ENCODE assay signal across 13 cellular contexts in the genomic region with DNA sequence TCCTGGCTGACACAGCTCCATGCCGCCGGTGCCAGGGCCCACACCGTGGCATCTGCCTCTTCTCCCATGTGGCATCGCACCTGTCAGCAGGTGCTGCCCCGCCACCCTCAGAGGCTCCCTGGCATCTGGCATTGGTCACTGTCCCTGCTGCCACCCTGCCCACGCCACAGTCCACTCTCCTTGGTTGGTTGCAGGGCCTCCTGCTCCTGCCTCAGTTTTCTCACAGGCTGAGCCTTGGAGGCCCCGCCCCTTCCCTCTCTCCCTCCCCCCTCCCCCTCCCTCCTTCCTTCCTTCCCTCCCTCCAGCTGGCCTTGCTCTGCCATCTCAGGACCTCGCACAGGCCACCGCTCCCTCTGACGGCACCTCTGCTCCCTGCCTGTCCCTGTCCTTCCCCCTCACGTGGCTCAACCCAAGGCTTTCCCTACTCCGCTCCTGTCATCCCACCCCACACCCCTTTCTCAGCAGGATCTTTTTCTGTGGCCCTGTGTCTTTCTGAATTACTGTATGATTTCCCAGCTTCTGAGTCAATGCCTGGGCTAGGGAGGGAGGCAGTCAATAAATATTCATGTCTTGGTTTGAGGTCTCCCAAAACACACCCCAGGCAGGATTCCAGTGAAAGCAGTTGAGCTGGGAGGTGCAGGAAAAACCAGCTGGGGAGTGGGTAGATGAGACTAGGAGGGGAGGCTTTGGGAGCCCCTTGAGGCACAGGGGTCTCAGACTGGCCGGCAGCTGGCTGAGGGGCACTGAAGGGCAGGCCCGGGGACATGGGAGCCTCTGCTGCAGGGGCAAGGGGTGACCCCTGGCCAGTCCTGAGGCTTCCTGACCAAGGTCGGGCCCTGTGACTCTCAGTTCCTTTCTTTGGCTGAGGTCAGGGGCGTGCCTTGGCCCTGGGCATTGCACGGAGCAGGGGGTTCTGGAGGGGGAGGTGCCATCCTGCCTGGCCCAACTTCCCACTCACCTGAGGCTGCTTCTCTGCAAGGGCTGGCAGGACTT.
DNase-seq lines count a peak whose midpoint lies in the region; ATAC-seq, FAIRE-seq and TF ChIP-seq lines count a peak whose summit lies in the region.
"Had no signal": no experiment of that assay in that cellular context is flagged by ENCODE, and none has a peak within 500 bp of the region (broad histone marks: within the 10 kb centered on the region; RNA-seq: fewer than 3 reads in every experiment).

No MANE protein-coding gene starts in this region.

- peaks cover 4% of the 10 kb centered on the region for H3K27me3 Mint-ChIP-seq in nephron progenitor cell (ENCODE audit: low read depth, poor library complexity)

- 27 to 43% (median 38%) methylated on average over 11 to 17 of the region's 17 CpGs for WGBS in adrenal gland, 4 donors

- no peak for FAIRE-seq in kidney (lab: Jason Lieb, UNC)
- FAIRE-seq: K562 had no signal

- H3K36me3 ChIP-seq in adrenal gland (replicated peaks in 1 of 2) (no peaks in the 10 kb centered on the region), kidney (ENCODE audit: control insufficient read depth in 1 of 2, insufficient read depth in 2 of 2, low read length in 2 of 2) (no peaks in the 10 kb centered on the region), gastrocnemius medialis (no peaks in the 10 kb centered on the region)
- H3K36me3 ChIP-seq: neutrophil had no signal

- DNase-seq in CD1c-positive myeloid dendritic cell (ENCODE audit: extremely low spot score) (peak; percentile 59), adrenal gland (peak; percentile 81 to 95 (median 91)), kidney (peak; percentile 80), gastrocnemius medialis (no peak), GM13976 (ENCODE audit: low spot score) (no peak), nephron progenitor cell (no peak), NCI-H2171 treated with DMSO at 0.1 percent for 48 hours (lab: John Stamatoyannopoulos, UW) (no peak)
- no peak for DNase-seq in stimulated activated CD4-positive, alpha-beta T cell treated with anti-CD3 and anti-CD28 coated beads, Interleukin-4, amount 100 ng/mL, for 4 hours
- DNase-seq: activated CD4-positive, alpha-beta T cell treated with anti-CD3 and anti-CD28 coated beads, Interleukin-2, amount 50 U/mL, for 1 hour; NCI-H1694 treated with DMSO at 0.1 percent for 48 hours; NK-92 treated with Interleukin-12 subunit alpha and Interleukin-12 subunit beta, amount 100 ng/mL, for 24 hours had no signal

- peaks cover 14 to 33% of the 10 kb centered on the region in 2 donors for H3K4me1 ChIP-seq in adrenal gland (replicated peaks in 1 of 2)
- H3K4me1 ChIP-seq in kidney (ENCODE audit: control insufficient read depth in 1 of 2, insufficient read depth in 1 of 2, low read depth in 1 of 2, low read length in 2 of 2), result peaks cover 9 to 28% of the 10 kb centered on the region in 2 donors
- peaks cover 36 to 40% of the 10 kb centered on the region in 2 donors for H3K4me1 ChIP-seq in gastrocnemius medialis

- H3K9ac ChIP-seq in kidney (ENCODE audit: low read length in 2 of 2), result no peak overlapping the region

- H3K4me1 Mint-ChIP-seq in nephron progenitor cell, result peaks cover 50% of the 10 kb centered on the region

- no peak overlapping the region for H3K4me3 Mint-ChIP-seq in nephron progenitor cell

- H3K9me3 ChIP-seq in adrenal gland (replicated peaks in 1 of 3) (peaks cover 0 to 3% (median 0%) of the 10 kb centered on the region in 3 donors), kidney (ENCODE audit: control insufficient read depth in 1 of 2, low read length in 2 of 2) (peaks cover 0 to 8% of the 10 kb centered on the region in 2 donors), gastrocnemius medialis (peaks cover 0 to 5% (median 0%) of the 10 kb centered on the region in 3 donors)
- H3K9me3 ChIP-seq: neutrophil had no signal

- TF ChIP-seq POLR2A in adrenal gland (IDR thresholded peaks at IDR 0.05) (peak in 1 of 2 donors; percentile 30), gastrocnemius medialis (IDR thresholded peaks at IDR 0.05) (no peak)

- ATAC-seq in gastrocnemius medialis, result no peak
- ATAC-seq: K562 had no signal

- intact Hi-C loops in adrenal gland (cut with DNase I), result no loop called here
- intact Hi-C loops in kidney (cut with DNase I), result no loop called here
- intact Hi-C loops in gastrocnemius medialis (cut with DNase I; ENCODE audit: low total_unique reads), result loop anchor here (5.0 kb wide), 1 partner anchor 228 kb away; the partner anchor contains the start of gene PWWP2B

- H3K27ac Mint-ChIP-seq in nephron progenitor cell, result no peak overlapping the region

- no peaks in the 10 kb centered on the region for H3K27me3 ChIP-seq in adrenal gland
- H3K27me3 ChIP-seq in gastrocnemius medialis, result no peaks in the 10 kb centered on the region
- H3K27me3 ChIP-seq: neutrophil had no signal

- H3K9me3 Mint-ChIP-seq in nephron progenitor cell, result peaks cover 25% of the 10 kb centered on the region

- TF ChIP-seq CTCF in adrenal gland (IDR thresholded peaks at IDR 0.05) (no peak), kidney (IDR thresholded peaks at IDR 0.05; ENCODE audit: borderline replicate concordance, extremely low read depth, insufficient read depth) (no peak), gastrocnemius medialis (IDR thresholded peaks at IDR 0.05 in 4 of 5, conservative IDR thresholded peaks at IDR 0.05 in 1 of 5) (no peak), GM13976 (IDR thresholded peaks at IDR 0.05; ENCODE audit: borderline replicate concordance, control extremely low read depth, extremely low read depth, insufficient read depth, missing control alignments) (no peak), nephron progenitor cell (IDR thresholded peaks at IDR 0.05) (no peak)

- H3K36me3 Mint-ChIP-seq in nephron progenitor cell (ENCODE audit: low read depth), result peaks cover 18% of the 10 kb centered on the region

- no peak overlapping the region for H3K4me3 ChIP-seq in adrenal gland
- no peak overlapping the region for H3K4me3 ChIP-seq in kidney (ENCODE audit: low read length in 2 of 2)
- H3K4me3 ChIP-seq in gastrocnemius medialis, result no peak overlapping the region
- H3K4me3 ChIP-seq: K562 had no signal

- H3K27ac ChIP-seq in adrenal gland, result peak overlapping the region; percentile 13 to 75 (median 55)
- H3K27ac ChIP-seq in kidney (ENCODE audit: low read depth in 2 of 2, low read length in 2 of 2), result peak overlapping the region in 1 of 2 donors; percentile 16
- peak overlapping the region; percentile 8 to 37 (median 18) for H3K27ac ChIP-seq in gastrocnemius medialis
- H3K27ac ChIP-seq: neutrophil had no signal

- in situ Hi-C loops in gastrocnemius medialis (cut with MboI; ENCODE audit: low sequenced_read_pairs in 4 of 4) (loop anchor here (25.0 kb wide), 2 partner anchors 88 to 238 kb away; partner anchors contain the start of genes INPP5A (in 3 of the 4) and PWWP2B (in 3 of the 4)), GM13976 (cut with MboI; ENCODE audit: low sequenced_read_pairs, unreplicated experiment) (loop anchor here (25.0 kb wide), 1 partner anchor 413 kb away; no protein-coding TSS in a partner anchor)

Comparison
In these comparisons a context has a peak if more than half of its experiments do, and no peak if none do; other contexts are left out.
1. DNase-seq: peak in CD1c-positive myeloid dendritic cell (single experiment), adrenal gland (7 of 7) and kidney (single experiment); none in gastrocnemius medialis (0 of 2), GM13976 (single experiment), stimulated activated CD4-positive, alpha-beta T cell treated with anti-CD3 and anti-CD28 coated beads, Interleukin-4, amount 100 ng/mL, for 4 hours (0 of 2), nephron progenitor cell (single experiment) and NCI-H2171 treated with DMSO at 0.1 percent for 48 hours (single experiment).